Comparison of ENCODE assay signal across 1 cellular context in the genomic region with DNA sequence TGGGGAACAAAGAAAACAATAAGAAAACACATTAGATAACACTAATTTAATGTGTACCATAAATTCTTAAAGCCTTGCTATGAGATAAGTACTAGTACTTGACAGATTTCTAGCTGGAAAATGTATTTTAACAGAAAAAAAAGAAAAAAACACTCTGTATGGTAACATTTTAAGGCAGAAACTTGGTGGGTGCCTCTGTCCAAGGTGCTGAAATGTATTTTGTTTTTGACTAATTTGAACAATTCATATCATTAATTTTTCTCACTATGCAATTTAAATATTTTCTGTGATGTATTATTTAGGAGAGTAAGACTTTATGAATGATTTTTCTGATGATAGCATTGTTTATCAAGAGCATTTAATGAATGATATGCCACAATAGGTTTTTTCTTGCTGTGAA.
TF ChIP-seq lines count a peak whose summit lies in the region.

No MANE protein-coding gene starts in this region.

TF ChIP-seq in HepG2, 621 proteins besides CTCF, POLR2A, EP300 and RAD21:
- TF ChIP-seq, protein P1, sequence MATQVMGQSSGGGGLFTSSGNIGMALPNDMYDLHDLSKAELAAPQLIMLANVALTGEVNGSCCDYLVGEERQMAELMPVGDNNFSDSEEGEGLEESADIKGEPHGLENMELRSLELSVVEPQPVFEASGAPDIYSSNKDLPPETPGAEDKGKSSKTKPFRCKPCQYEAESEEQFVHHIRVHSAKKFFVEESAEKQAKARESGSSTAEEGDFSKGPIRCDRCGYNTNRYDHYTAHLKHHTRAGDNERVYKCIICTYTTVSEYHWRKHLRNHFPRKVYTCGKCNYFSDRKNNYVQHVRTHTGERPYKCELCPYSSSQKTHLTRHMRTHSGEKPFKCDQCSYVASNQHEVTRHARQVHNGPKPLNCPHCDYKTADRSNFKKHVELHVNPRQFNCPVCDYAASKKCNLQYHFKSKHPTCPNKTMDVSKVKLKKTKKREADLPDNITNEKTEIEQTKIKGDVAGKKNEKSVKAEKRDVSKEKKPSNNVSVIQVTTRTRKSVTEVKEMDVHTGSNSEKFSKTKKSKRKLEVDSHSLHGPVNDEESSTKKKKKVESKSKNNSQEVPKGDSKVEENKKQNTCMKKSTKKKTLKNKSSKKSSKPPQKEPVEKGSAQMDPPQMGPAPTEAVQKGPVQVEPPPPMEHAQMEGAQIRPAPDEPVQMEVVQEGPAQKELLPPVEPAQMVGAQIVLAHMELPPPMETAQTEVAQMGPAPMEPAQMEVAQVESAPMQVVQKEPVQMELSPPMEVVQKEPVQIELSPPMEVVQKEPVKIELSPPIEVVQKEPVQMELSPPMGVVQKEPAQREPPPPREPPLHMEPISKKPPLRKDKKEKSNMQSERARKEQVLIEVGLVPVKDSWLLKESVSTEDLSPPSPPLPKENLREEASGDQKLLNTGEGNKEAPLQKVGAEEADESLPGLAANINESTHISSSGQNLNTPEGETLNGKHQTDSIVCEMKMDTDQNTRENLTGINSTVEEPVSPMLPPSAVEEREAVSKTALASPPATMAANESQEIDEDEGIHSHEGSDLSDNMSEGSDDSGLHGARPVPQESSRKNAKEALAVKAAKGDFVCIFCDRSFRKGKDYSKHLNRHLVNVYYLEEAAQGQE (IDR thresholded peaks at IDR 0.05; ENCODE audit: borderline replicate concordance in 1 of 2, low read depth in 1 of 2, low read length in 2 of 2) = peak; percentile 25 to 92
- no peak for TF ChIP-seq WIZ (CRISPR knock-in tag; IDR thresholded peaks at IDR 0.05)
